In the genomic region with DNA sequence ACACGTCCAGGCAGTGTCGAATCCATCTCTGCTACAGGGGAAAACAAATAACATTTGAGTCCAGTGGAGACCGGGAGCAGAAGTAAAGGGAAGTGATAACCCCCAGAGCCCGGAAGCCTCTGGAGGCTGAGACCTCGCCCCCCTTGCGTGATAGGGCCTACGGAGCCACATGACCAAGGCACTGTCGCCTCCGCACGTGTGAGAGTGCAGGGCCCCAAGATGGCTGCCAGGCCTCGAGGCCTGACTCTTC, we compare ENCODE assay signal across 8 cellular contexts.
A peak's percentile ranks its signal among the peaks of the same experiment; 100 is the strongest.
DNase-seq lines count a peak whose midpoint lies in the region; FAIRE-seq and TF ChIP-seq lines count a peak whose summit lies in the region.

No MANE protein-coding gene starts in this region.

- no peaks in the 10 kb centered on the region for H3K9me3 ChIP-seq in KOPT-K1 (ENCODE audit: insufficient read depth, low read length, poor library complexity, severe bottlenecking)

- H3K27ac Mint-ChIP-seq in nephron progenitor cell, result peak overlapping the region; percentile 99

- peak overlapping the region; percentile 75 for H3K4me3 ChIP-seq in coronary artery

- H3K4me1 Mint-ChIP-seq in nephron progenitor cell, result peaks cover 58% of the 10 kb centered on the region

- no peaks in the 10 kb centered on the region for H3K27me3 Mint-ChIP-seq in nephron progenitor cell (ENCODE audit: low read depth, poor library complexity)

- peak overlapping the region; percentile 73 for H3K27ac ChIP-seq in KOPT-K1 (ENCODE audit: low read depth, low read length, poor library complexity, severe bottlenecking)
- H3K27ac ChIP-seq in coronary artery, result peak overlapping the region; percentile 79 to 96

- H3K36me3 ChIP-seq in KOPT-K1 (ENCODE audit: insufficient read depth, low read length), result peaks cover 73% of the 10 kb centered on the region

- DNase-seq in GM18507 (ENCODE audit: extremely low spot score, insufficient read length, low read depth) (no peak), coronary artery (ENCODE audit: low spot score) (no peak), nephron progenitor cell (no peak), NCI-H2227 (lab: John Stamatoyannopoulos, UW; ENCODE audit: unreplicated experiment) (no peak), HK-2 (ENCODE audit: unreplicated experiment) (no peak), NCI-H2171 treated with DMSO at 0.1 percent for 48 hours (lab: John Stamatoyannopoulos, UW) (no peak), DMS153 treated with DMSO at 0.1 percent for 48 hours (lab: John Stamatoyannopoulos, UW; ENCODE audit: unreplicated experiment) (no peak)

- peak; percentile 99 for FAIRE-seq in GM18507 (lab: Jason Lieb, UNC)

- H3K4me3 Mint-ChIP-seq in nephron progenitor cell, result peak overlapping the region; percentile 97

- H3K36me3 Mint-ChIP-seq in nephron progenitor cell (ENCODE audit: low read depth), result peaks cover 74% of the 10 kb centered on the region

- H3K9me3 Mint-ChIP-seq in nephron progenitor cell, result no peaks in the 10 kb centered on the region

- TF ChIP-seq CTCF in coronary artery (IDR thresholded peaks at IDR 0.05), result no peak
- no peak for TF ChIP-seq CTCF in nephron progenitor cell (IDR thresholded peaks at IDR 0.05)
